ENCODE assay signal across 8 cellular contexts in the genomic region with DNA sequence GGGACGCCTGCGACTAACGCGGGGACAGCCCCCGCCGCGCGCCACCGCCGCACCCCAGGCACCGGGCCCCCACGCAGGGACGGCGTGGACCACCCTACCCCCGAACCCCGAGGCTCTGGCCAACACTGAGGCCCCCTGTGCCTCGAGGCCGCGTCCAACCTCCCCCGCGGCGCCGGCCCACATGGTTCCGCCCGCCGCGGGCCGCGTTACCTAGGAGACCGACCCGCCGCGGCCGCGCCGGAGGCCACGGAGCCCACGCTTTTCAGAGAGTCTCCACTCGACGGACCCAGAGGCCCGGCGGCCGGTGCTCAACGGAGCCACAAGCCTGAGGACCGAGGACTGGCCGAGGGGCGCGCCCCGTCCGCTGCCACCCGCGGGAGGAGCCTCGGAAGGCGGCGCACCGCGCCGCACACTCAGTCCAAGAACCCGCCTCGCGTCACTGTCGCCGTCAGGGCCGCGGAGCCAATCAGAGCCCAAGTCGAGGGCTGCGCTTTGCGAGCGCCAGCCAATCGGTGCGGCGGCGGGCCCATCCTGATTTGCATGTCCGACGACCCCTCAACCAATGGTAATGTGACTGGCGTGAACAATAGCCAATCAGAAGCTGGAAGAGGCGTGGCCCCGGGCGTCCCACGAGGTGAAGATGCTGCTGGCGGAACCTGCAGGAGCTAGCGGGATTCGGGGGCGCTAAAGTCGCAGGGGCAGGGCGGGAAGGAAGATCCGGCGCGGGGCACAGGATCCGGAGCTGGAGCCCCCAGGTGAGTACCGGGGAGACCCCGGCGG. TPM values are rescaled to one million over a fixed set of nuclear protein-coding genes. Genes with fewer than 3 reads are reported as not detected.
DNase-seq lines count a peak whose midpoint lies in the region; ATAC-seq and TF ChIP-seq lines count a peak whose summit lies in the region.

A gene (minus strand): TSS at position 392 of the 780 bp plus-strand sequence. CDS start 6,136 bp downstream, outside the sequence.

- TF ChIP-seq CTCF in Calu3 (IDR thresholded peaks at IDR 0.05; ENCODE audit: unreplicated experiment) (no peak), OCI-LY3 (IDR thresholded peaks at IDR 0.05; ENCODE audit: low read depth, low read length) (no peak), endothelial cell (IDR thresholded peaks at IDR 0.05; ENCODE audit: unreplicated experiment) (no peak), mesothelial cell of epicardium (IDR thresholded peaks at IDR 0.05; ENCODE audit: unreplicated experiment) (no peak)

- H3K79me2 ChIP-seq in OCI-LY3 (ENCODE audit: low read length) = peaks cover 20% of the 10 kb centered on the region

- H4K20me1 ChIP-seq in OCI-LY3 (ENCODE audit: insufficient read depth, low read length) = peaks cover 6% of the 10 kb centered on the region; the same call in 1 of the 2 replicates

- peak within 1 kb of the TSS; percentile 83; the same call in 1 of the 2 replicates for H2AFZ ChIP-seq in OCI-LY3 (ENCODE audit: low read depth, low read length)

- no peaks in the 10 kb centered on the region for H3K9me3 ChIP-seq in HUES6 (ENCODE audit: control insufficient read depth, insufficient read depth, low read depth, low read length)
- no peaks in the 10 kb centered on the region for H3K9me3 ChIP-seq in OCI-LY3 (ENCODE audit: insufficient read depth, low read length)

- peak; percentile 87 for ATAC-seq in GM21423 (IDR thresholded peaks at IDR 0.05; ENCODE audit: unreplicated experiment)

- no peaks in the 10 kb centered on the region for H3K36me3 ChIP-seq in HUES6 (ENCODE audit: control insufficient read depth, insufficient read depth, low read length)
- H3K36me3 ChIP-seq in OCI-LY3 (replicated peaks; ENCODE audit: low read depth, low read length) = no peaks in the 10 kb centered on the region

- peak within 1 kb of the TSS; percentile 77 for H3K27ac Mint-ChIP-seq in Calu3 (ENCODE audit: unreplicated experiment)
- peak within 1 kb of the TSS; percentile 52 for H3K27ac Mint-ChIP-seq in endothelial cell (ENCODE audit: unreplicated experiment)
- peak within 1 kb of the TSS; percentile 85 for H3K27ac Mint-ChIP-seq in mesothelial cell of epicardium

- H3K27me3 ChIP-seq in HUES6 (ENCODE audit: control insufficient read depth, insufficient read depth, low read length) = peaks cover 25% of the 10 kb centered on the region
- H3K27me3 ChIP-seq in OCI-LY3 (ENCODE audit: low read depth, low read length) = no peaks in the 10 kb centered on the region

- no peaks in the 10 kb centered on the region for H3K9me3 Mint-ChIP-seq in Calu3 (ENCODE audit: low read depth, unreplicated experiment)
- no peaks in the 10 kb centered on the region for H3K9me3 Mint-ChIP-seq in endothelial cell (ENCODE audit: unreplicated experiment)
- H3K9me3 Mint-ChIP-seq in mesothelial cell of epicardium = no peaks in the 10 kb centered on the region

- H3K27ac ChIP-seq in HUES6 (ENCODE audit: low read depth, low read length) (peak within 1 kb of the TSS; percentile 94), OCI-LY3 (ENCODE audit: low read length) (peak within 1 kb of the TSS; percentile 49)

- H3K4me1 Mint-ChIP-seq in Calu3 (ENCODE audit: low read depth, unreplicated experiment) (no peaks in the 10 kb centered on the region), endothelial cell (ENCODE audit: unreplicated experiment) (peaks cover 10% of the 10 kb centered on the region), mesothelial cell of epicardium (peaks cover 20% of the 10 kb centered on the region)

- H3K4me1 ChIP-seq in HUES6 (ENCODE audit: control insufficient read depth, insufficient read depth, low read length) (peaks cover 18% of the 10 kb centered on the region), OCI-LY3 (ENCODE audit: low read length) (peaks cover 19% of the 10 kb centered on the region)

- H3K4me3 ChIP-seq in HUES6 (ENCODE audit: low read depth, low read length) = peak within 1 kb of the TSS; percentile 96
- H3K4me3 ChIP-seq in OCI-LY3 (ENCODE audit: low read length) = peak within 1 kb of the TSS; percentile 93

- no TSS peak for BruUV-seq in Calu3 (replicated peaks; lab: Mats Ljungman, UMichigan)

- peak within 1 kb of the TSS; percentile 97 for H3K9ac ChIP-seq in HUES6 (ENCODE audit: low read length)
- H3K9ac ChIP-seq in OCI-LY3 (ENCODE audit: low read length) = peak within 1 kb of the TSS; percentile 78

- peak; percentile 96 for DNase-seq in Calu3
- peak; percentile 99 for DNase-seq in activated CD8-positive, alpha-beta memory T cell treated with anti-CD3 and anti-CD28 coated beads, Interleukin-2, amount 50 U/mL, for 48 hours
- peak; percentile 97 for DNase-seq in endothelial cell (ENCODE audit: low spot score)
- DNase-seq in mesothelial cell of epicardium (ENCODE audit: low spot score in 2 of 2, unreplicated experiment in 2 of 2) = peak; percentile 99 to 100
- DNase-seq in stimulated activated CD8-positive, alpha-beta memory T cell treated with anti-CD3 and anti-CD28 coated beads, Interleukin-15, amount 100 ng/mL, for 48 hours (ENCODE audit: low read depth in 2 of 2) = peak; percentile 99

- peak within 1 kb of the TSS; percentile 99 for H3K4me2 ChIP-seq in OCI-LY3 (ENCODE audit: low read length)

- CTCF ChIA-PET in Calu3 (lab: Charles Lee) = interaction anchor here (0.9 to 1.1 kb wide), 2 partner anchors 42 to 61 kb away, joined by 3 read pairs; no protein-coding TSS in a partner anchor

- H3K36me3 Mint-ChIP-seq in Calu3 (ENCODE audit: insufficient read depth, unreplicated experiment) (peaks cover 27% of the 10 kb centered on the region), endothelial cell (ENCODE audit: low read depth, unreplicated experiment) (no peaks in the 10 kb centered on the region), mesothelial cell of epicardium (no peaks in the 10 kb centered on the region)

- H3K27me3 Mint-ChIP-seq in Calu3 (ENCODE audit: unreplicated experiment) (no peaks in the 10 kb centered on the region), endothelial cell (ENCODE audit: unreplicated experiment) (peaks cover 15% of the 10 kb centered on the region), mesothelial cell of epicardium (ENCODE audit: low read depth) (peaks cover 18% of the 10 kb centered on the region)

- intact Hi-C loops in Calu3 (cut with micrococcal nuclease; ENCODE audit: unreplicated experiment) = no loop called here

- H3K4me3 Mint-ChIP-seq in Calu3 (ENCODE audit: low read depth, unreplicated experiment) = peak within 1 kb of the TSS; percentile 74
- peak within 1 kb of the TSS; percentile 94 for H3K4me3 Mint-ChIP-seq in endothelial cell (ENCODE audit: unreplicated experiment)
- peak within 1 kb of the TSS; percentile 81 for H3K4me3 Mint-ChIP-seq in mesothelial cell of epicardium

RNA-seq across cellular contexts. Expression of the gene that starts here (rescaled TPM):
- total RNA-seq in Calu3 (2022) (11.1 and 11.5 TPM in 2 replicates), endothelial cell (ENCODE audit: unreplicated experiment) (15.3 TPM), mesothelial cell of epicardium (15.6 to 16.4 TPM (median 16.4 TPM) in 3 replicates)

Comparison
In these comparisons a context has a peak if more than half of its experiments do, and no peak if none do; other contexts are left out.
1. Peak in every context shown above with its lines: DNase-seq, ATAC-seq, H3K4me3 ChIP-seq and H3K27ac ChIP-seq.